ENCODE assay signal across 8 cellular contexts in genomic region chr4:184824776-184825393, GRCh38. TPM values are rescaled to one million over a fixed set of nuclear protein-coding genes. Genes with fewer than 3 reads are reported as not detected.
A peak's percentile ranks its signal among the peaks of the same experiment; 100 is the strongest.
DNase-seq lines count a peak whose midpoint lies in the region; ATAC-seq and TF ChIP-seq lines count a peak whose summit lies in the region.

No MANE protein-coding gene starts in this region.

- H3K79me2 ChIP-seq in osteoblast (ENCODE audit: insufficient read depth, low read length) = peaks cover 39% of the 10 kb centered on the region

- H3K4me2 ChIP-seq in osteoblast (ENCODE audit: insufficient read depth, low read length) = peak overlapping the region; percentile 86

- peaks cover 8% of the 10 kb centered on the region for H3K4me1 ChIP-seq in osteoblast (ENCODE audit: insufficient read depth, low read length)

- H2AFZ ChIP-seq in osteoblast (ENCODE audit: low read length) = peak overlapping the region; percentile 76

- H3K36me3 ChIP-seq in osteoblast (ENCODE audit: insufficient read depth, low read length) = no peaks in the 10 kb centered on the region

- H3K4me3 ChIP-seq in epithelial cell of esophagus (ENCODE audit: low read length) = peak overlapping the region; percentile 45
- peak overlapping the region; percentile 82 for H3K4me3 ChIP-seq in osteoblast (ENCODE audit: insufficient read depth, low read length)

- ATAC-seq in HG03095 (IDR thresholded peaks at IDR 0.05; ENCODE audit: unreplicated experiment) = peak; percentile 4

- H3K27me3 ChIP-seq in osteoblast (ENCODE audit: insufficient read depth, low read length) = no peaks in the 10 kb centered on the region

- H3K27ac ChIP-seq in osteoblast (ENCODE audit: low read depth, low read length) = peak overlapping the region; percentile 0

- H3K9me3 ChIP-seq in osteoblast (ENCODE audit: low read depth, low read length) = no peaks in the 10 kb centered on the region

- TF ChIP-seq CTCF in epithelial cell of esophagus (IDR thresholded peaks at IDR 0.05; ENCODE audit: insufficient read depth, low read depth, low read length, missing control alignments) = no peak
- TF ChIP-seq CTCF in osteoblast (IDR thresholded peaks at IDR 0.05; ENCODE audit: extremely low read depth, low read depth, low read length) = no peak

- peak; percentile 6 for DNase-seq in activated gamma-delta T cell treated with Interleukin-2 at 50 U/mL for 16 hours
- DNase-seq in activated gamma-delta T cell (lab: John Stamatoyannopoulos, UW) = no peak
- peak; percentile 11 for DNase-seq in T-helper 9 cell
- no peak for DNase-seq in epithelial cell of esophagus (ENCODE audit: low read depth)
- peak; percentile 81 for DNase-seq in osteoblast (ENCODE audit: insufficient read length, low spot score, missing footprints)
- no peak for DNase-seq in NCI-H510A (lab: John Stamatoyannopoulos, UW)
- no peak for DNase-seq in NCI-H524 treated with DMSO at 0.1 percent for 48 hours (lab: John Stamatoyannopoulos, UW)

- peaks cover 19% of the 10 kb centered on the region for H4K20me1 ChIP-seq in osteoblast (ENCODE audit: insufficient read depth, low read length)

RNA-seq across cellular contexts. Expression of gene ACSL1, which starts 0.9 kb away (rescaled TPM):
- total RNA-seq in osteoblast = 57.5 and 61.0 TPM in 2 replicates

Comparison
In these comparisons a context has a peak if more than half of its experiments do, and no peak if none do; other contexts are left out.
1. DNase-seq: peak in activated gamma-delta T cell treated with Interleukin-2 at 50 U/mL for 16 hours (single experiment), T-helper 9 cell (single experiment) and osteoblast (single experiment); none in activated gamma-delta T cell (single experiment), epithelial cell of esophagus (single experiment), NCI-H510A (single experiment) and NCI-H524 treated with DMSO at 0.1 percent for 48 hours (single experiment).